ENCODE assay signal across 8 cellular contexts in genomic region chr1:155171836-155172731, GRCh38. TPM values are rescaled to one million over a fixed set of nuclear protein-coding genes. Genes with fewer than 3 reads are reported as not detected.
DNase-seq lines count a peak whose midpoint lies in the region; ATAC-seq lines count a peak whose summit lies in the region.

No MANE protein-coding gene starts in this region.

- peak overlapping the region; percentile 92 for H3K27ac ChIP-seq in BLaER1

- H3K9ac ChIP-seq in BLaER1 = peak overlapping the region; percentile 90

- DNase-seq in activated T-cell treated with anti-CD3 and anti-CD28 coated beads, Interleukin-2, amount 50 U/mL, for 72 hours = peak in 1 of 2 donors; percentile 62
- no peak for DNase-seq in stimulated activated naive CD8-positive, alpha-beta T cell treated with anti-CD3 and anti-CD28 coated beads, Interleukin-15, Interleukin-2, amounts not matched to agents 100 U/mL and 50 U/mL, for 24 hours
- no peak for DNase-seq in NCI-H2227 (lab: John Stamatoyannopoulos, UW; ENCODE audit: unreplicated experiment)
- no peak for DNase-seq in kidney tubule cell (ENCODE audit: low spot score)
- no peak for DNase-seq in superior temporal gyrus (ENCODE audit: extremely low spot score)

- H4K20me1 ChIP-seq in BLaER1 = peaks cover 7% of the 10 kb centered on the region; the same call in 1 of the 2 replicates

- H3K4me3 Mint-ChIP-seq in activated T-cell treated with anti-CD3 and anti-CD28 coated beads, Interleukin-2, amount 50 U/mL, for 72 hours = peak overlapping the region; percentile 98 to 99

- ATAC-seq in HG02571 (IDR thresholded peaks at IDR 0.05; ENCODE audit: unreplicated experiment) = peak; percentile 15
- ATAC-seq in activated T-cell treated with anti-CD3 and anti-CD28 coated beads, Interleukin-2, amount 50 U/mL, for 72 hours (replicated peaks in 1 of 2) = peak; percentile 33 to 39
- ATAC-seq in stimulated activated naive CD8-positive, alpha-beta T cell treated with anti-CD3 and anti-CD28 coated beads, Interleukin-15, Interleukin-2, amounts not matched to agents 100 U/mL and 50 U/mL, for 24 hours = peak; percentile 14

- H3K36me3 ChIP-seq in BLaER1 = peaks cover 36% of the 10 kb centered on the region

- peak overlapping the region; percentile 98 for H3K27ac Mint-ChIP-seq in activated T-cell treated with anti-CD3 and anti-CD28 coated beads, Interleukin-2, amount 50 U/mL, for 72 hours

- peaks cover 6 to 8% of the 10 kb centered on the region in 2 donors for H3K36me3 Mint-ChIP-seq in activated T-cell treated with anti-CD3 and anti-CD28 coated beads, Interleukin-2, amount 50 U/mL, for 72 hours (ENCODE audit: insufficient read depth in 2 of 2)

- H3K4me1 Mint-ChIP-seq in activated T-cell treated with anti-CD3 and anti-CD28 coated beads, Interleukin-2, amount 50 U/mL, for 72 hours (ENCODE audit: low read depth) = peaks cover 77% of the 10 kb centered on the region

- H3K4me1 ChIP-seq in BLaER1 = peaks cover 56% of the 10 kb centered on the region

- H3K27me3 ChIP-seq in BLaER1 = no peaks in the 10 kb centered on the region

- H3K4me3 ChIP-seq in BLaER1 (peak overlapping the region; percentile 84), iPS-11a (ENCODE audit: low read depth, low read length) (peak overlapping the region; percentile 80)

- no peaks in the 10 kb centered on the region for H3K27me3 Mint-ChIP-seq in activated T-cell treated with anti-CD3 and anti-CD28 coated beads, Interleukin-2, amount 50 U/mL, for 72 hours (ENCODE audit: low read depth)

- no peaks in the 10 kb centered on the region for H3K9me3 Mint-ChIP-seq in activated T-cell treated with anti-CD3 and anti-CD28 coated beads, Interleukin-2, amount 50 U/mL, for 72 hours

- no peaks in the 10 kb centered on the region for H3K9me3 ChIP-seq in BLaER1

- H3K4me2 ChIP-seq in BLaER1 = peak overlapping the region; percentile 99

RNA-seq across cellular contexts. Expression of gene KRTCAP2, which starts 1.0 kb away (rescaled TPM):
- total RNA-seq in activated T-cell treated with anti-CD3 and anti-CD28 coated beads, Interleukin-2, amount 50 U/mL, for 72 hours = 100 to 1,000 TPM; 199 to 203 TPM

RNA-seq across cellular contexts. Expression of gene TRIM46, which starts 1.6 kb away (rescaled TPM):
- total RNA-seq in activated T-cell treated with anti-CD3 and anti-CD28 coated beads, Interleukin-2, amount 50 U/mL, for 72 hours = 1 to 10 TPM; 8.6 to 9.8 TPM

RNA-seq across cellular contexts. Expression of gene DPM3, which starts 31.8 kb away (rescaled TPM):
- 10 to 100 TPM; 49.4 to 58.9 TPM for total RNA-seq in activated T-cell treated with anti-CD3 and anti-CD28 coated beads, Interleukin-2, amount 50 U/mL, for 72 hours

RNA-seq across cellular contexts. Expression of gene THBS3, which starts 35.6 kb away (rescaled TPM):
- total RNA-seq in activated T-cell treated with anti-CD3 and anti-CD28 coated beads, Interleukin-2, amount 50 U/mL, for 72 hours = 10 to 100 TPM; 24.7 to 28.7 TPM

RNA-seq across cellular contexts. Expression of gene MTX1, which starts 36.4 kb away (rescaled TPM):
- 10 to 100 TPM; 25.5 to 27.4 TPM for total RNA-seq in activated T-cell treated with anti-CD3 and anti-CD28 coated beads, Interleukin-2, amount 50 U/mL, for 72 hours
